26 cellular contexts compared by ENCODE assay signal in genomic region chr15:74121858-74122257, GRCh38. TPM values are rescaled to one million over a fixed set of nuclear protein-coding genes. Genes with fewer than 3 reads are reported as not detected.
"Had no signal": no experiment of that assay in that cellular context is flagged by ENCODE, and none has a peak within 500 bp of the region (broad histone marks: within the 10 kb centered on the region; RNA-seq: fewer than 3 reads in every experiment).

No MANE protein-coding gene starts in this region.

- H2AFZ ChIP-seq: PC-9 had no signal

- DNase-seq: activated CD4-positive, alpha-beta T cell treated with anti-CD3 and anti-CD28 coated beads for 48 hours; activated CD4-positive, alpha-beta T cell treated with anti-CD3 and anti-CD28 coated beads, Interleukin-2, amount 50 U/mL, for 4 hours; activated CD8-positive, alpha-beta memory T cell treated with anti-CD3 and anti-CD28 coated beads, Interleukin-2, amount 50 U/mL, for 48 hours; activated CD8-positive, alpha-beta T cell treated with anti-CD3 and anti-CD28 coated beads, Interleukin-2, amount 10 ng/mL, durations not matched to agents 7 days and 5 days; activated naive CD4-positive, alpha-beta T cell treated with anti-CD3 and anti-CD28 coated beads, Interleukin-2, amount 50 U/mL, for 16 hours; activated naive CD8-positive, alpha-beta T cell treated with anti-CD3 and anti-CD28 coated beads, Interleukin-2, amount 10 ng/mL, durations not matched to agents 7 days and 5 days; activated T-cell treated with anti-CD3 and anti-CD28 coated beads, Interleukin-2, amount 50 U/mL, for 1 hour; adrenal gland; anterior cingulate cortex; cerebellar nuclear complex; Kasumi-1; NCI-H1092; NCI-H1417; NCI-H1694; NCI-H2029; NCI-H2107; NCI-H345; NCI-H510A; NCI-H526 treated with DMSO at 0.1 percent for 48 hours; NCI-H82; PC-9; SHP77 treated with DMSO at 0.1 percent for 48 hours had no signal

- H3K4me1 ChIP-seq: adrenal gland had no signal

- H3K4me2 ChIP-seq: PC-9 had no signal

- H3K27ac ChIP-seq: adrenal gland, PC-9 had no signal

- H3K9me3 ChIP-seq: adrenal gland had no signal

- H3K36me3 ChIP-seq: adrenal gland had no signal

- H3K4me3 ChIP-seq: adrenal gland, PC-9 had no signal

- ATAC-seq: activated CD4-positive, CD25-positive, alpha-beta regulatory T cell treated with anti-CD3 and anti-CD28 coated beads, Interleukin-2, amount 50 U/mL, for 24 hours; activated CD8-positive, alpha-beta T cell treated with anti-CD3 and anti-CD28 coated beads, Interleukin-2, amount 10 ng/mL, durations not matched to agents 7 days and 5 days had no signal

RNA-seq across cellular contexts. Expression of gene ISLR2, which starts 8.5 kb away (rescaled TPM):
- total RNA-seq: activated CD8-positive, alpha-beta T cell treated with anti-CD3 and anti-CD28 coated beads, Interleukin-2, amount 10 ng/mL, durations not matched to agents 7 days and 5 days; activated naive CD8-positive, alpha-beta T cell treated with anti-CD3 and anti-CD28 coated beads, Interleukin-2, amount 10 ng/mL, durations not matched to agents 7 days and 5 days; SK-MEL-5 had no signal

RNA-seq across cellular contexts. Expression of gene GOLGA6A, which starts 39.5 kb away (rescaled TPM):
- total RNA-seq: activated CD8-positive, alpha-beta T cell treated with anti-CD3 and anti-CD28 coated beads, Interleukin-2, amount 10 ng/mL, durations not matched to agents 7 days and 5 days; adrenal gland; cardiac septum; M059J; PC-9; SK-MEL-5 had no signal

RNA-seq across cellular contexts. Expression of gene ISLR, which starts 51.7 kb away (rescaled TPM):
- total RNA-seq: activated CD8-positive, alpha-beta T cell treated with anti-CD3 and anti-CD28 coated beads, Interleukin-2, amount 10 ng/mL, durations not matched to agents 7 days and 5 days; activated naive CD8-positive, alpha-beta T cell treated with anti-CD3 and anti-CD28 coated beads, Interleukin-2, amount 10 ng/mL, durations not matched to agents 7 days and 5 days; M059J; PC-9; SK-MEL-5 had no signal
